In genomic region chr6:111800821-111801220, GRCh38 we compare ENCODE assay signal across 1 cellular context.
TF ChIP-seq lines count a peak whose summit lies in the region.

No MANE protein-coding gene starts in this region.

TF ChIP-seq in IMR-90, 13 proteins besides CTCF, POLR2A, EP300 and RAD21:
- TF ChIP-seq MAZ (IDR thresholded peaks at IDR 0.05; ENCODE audit: borderline replicate concordance, low read depth, low read length) (no peak), NFE2L2 (IDR thresholded peaks at IDR 0.05; ENCODE audit: low read depth, low read length) (no peak), MXI1 (IDR thresholded peaks at IDR 0.05; ENCODE audit: borderline replicate concordance, low read depth, low read length) (no peak), BHLHE40 (IDR thresholded peaks at IDR 0.05; ENCODE audit: low read depth, low read length) (no peak), CHD1 (IDR thresholded peaks at IDR 0.05; ENCODE audit: low read depth, low read length) (no peak), CEBPB (IDR thresholded peaks at IDR 0.05; ENCODE audit: low read depth, low read length) (no peak), RCOR1 (IDR thresholded peaks at IDR 0.05; ENCODE audit: insufficient replicate concordance, low read length) (no peak)
- TF ChIP-seq, protein P1, sequence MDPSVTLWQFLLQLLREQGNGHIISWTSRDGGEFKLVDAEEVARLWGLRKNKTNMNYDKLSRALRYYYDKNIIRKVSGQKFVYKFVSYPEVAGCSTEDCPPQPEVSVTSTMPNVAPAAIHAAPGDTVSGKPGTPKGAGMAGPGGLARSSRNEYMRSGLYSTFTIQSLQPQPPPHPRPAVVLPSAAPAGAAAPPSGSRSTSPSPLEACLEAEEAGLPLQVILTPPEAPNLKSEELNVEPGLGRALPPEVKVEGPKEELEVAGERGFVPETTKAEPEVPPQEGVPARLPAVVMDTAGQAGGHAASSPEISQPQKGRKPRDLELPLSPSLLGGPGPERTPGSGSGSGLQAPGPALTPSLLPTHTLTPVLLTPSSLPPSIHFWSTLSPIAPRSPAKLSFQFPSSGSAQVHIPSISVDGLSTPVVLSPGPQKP (IDR thresholded peaks at IDR 0.05; ENCODE audit: borderline replicate concordance, low read depth, low read length) = no peak
